In the genomic region with DNA sequence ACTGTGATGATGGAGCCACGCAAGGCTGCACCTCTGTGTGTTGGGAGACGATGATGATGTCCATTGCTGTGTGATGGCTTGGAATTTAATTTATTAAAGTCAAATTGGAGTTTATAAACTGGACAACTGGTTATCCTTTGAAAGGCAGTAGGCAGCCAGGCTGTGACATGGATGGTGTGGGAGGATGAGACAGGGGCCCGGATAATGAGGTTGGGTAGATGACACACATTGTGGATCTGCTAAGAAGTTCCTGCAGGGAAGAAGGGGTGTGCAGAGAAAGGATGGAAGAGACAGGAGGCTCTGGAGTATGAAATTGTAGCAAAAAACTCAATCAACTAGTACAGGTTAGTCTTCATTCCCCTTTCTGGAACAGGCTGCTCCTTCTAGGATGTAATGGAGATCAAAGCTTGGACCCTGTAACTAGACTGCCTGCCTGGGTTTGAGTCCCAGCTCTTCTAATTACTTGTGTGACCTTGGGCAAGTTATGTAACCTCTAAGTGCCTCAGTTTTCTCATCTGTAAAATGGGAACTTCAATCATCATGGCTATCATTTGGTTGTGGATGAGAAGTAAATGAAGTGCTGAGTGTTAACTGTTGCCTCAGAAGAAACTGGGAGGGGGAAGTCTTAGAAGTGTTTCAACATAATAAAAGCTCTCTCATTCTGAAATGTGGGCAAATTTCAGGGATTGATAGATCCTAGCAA, we compare ENCODE assay signal across 21 cellular contexts. TPM values are rescaled to one million over a fixed set of nuclear protein-coding genes. Genes with fewer than 3 reads are reported as not detected.
"Had no signal": no experiment of that assay in that cellular context is flagged by ENCODE, and none has a peak within 500 bp of the region (broad histone marks: within the 10 kb centered on the region; RNA-seq: fewer than 3 reads in every experiment).

No MANE protein-coding gene starts in this region.

- H3K9me3 ChIP-seq: body of pancreas, colonic mucosa, left ventricle myocardium inferior, prostate gland had no signal

- ATAC-seq: activated CD4-positive, CD25-positive, alpha-beta regulatory T cell treated with anti-CD3 and anti-CD28 coated beads, Interleukin-2, amount 50 U/mL, for 24 hours; body of pancreas; foreskin keratinocyte; natural killer cell treated with Interleukin-12 subunit alpha and Interleukin-12 subunit beta and Interleukin-15 and Interleukin-18, amount 100 ng/mL, for 72 hours; right cardiac atrium; stimulated activated naive CD8-positive, alpha-beta T cell treated with anti-CD3 and anti-CD28 coated beads, Interleukin-15, Interleukin-2, amounts not matched to agents 100 U/mL and 50 U/mL, for 24 hours had no signal

- DNase-seq: activated CD8-positive, alpha-beta memory T cell treated with anti-CD3 and anti-CD28 coated beads for 24 hours; activated effector memory CD4-positive, alpha-beta T cell treated with Interleukin-2 at 50 U/mL for 16 hours; amygdala; body of pancreas; central memory CD4-positive, alpha-beta T cell; colonic mucosa; effector CD4-positive, alpha-beta T cell; foreskin keratinocyte; glutamatergic neuron; left ventricle myocardium inferior; right cardiac atrium; small intestine; stimulated activated CD4-positive, alpha-beta T cell treated with anti-CD3 and anti-CD28 coated beads, Interleukin-4, amount 100 ng/mL, for 24 hours; stimulated activated naive CD8-positive, alpha-beta T cell treated with anti-CD3 and anti-CD28 coated beads, Interleukin-15, Interleukin-2, amounts not matched to agents 100 U/mL and 50 U/mL, for 24 hours; SW 1271; T1000; trophoblast cell had no signal

- H3K9me3 Mint-ChIP-seq: memory B cell; natural killer cell treated with Interleukin-12 subunit alpha and Interleukin-12 subunit beta and Interleukin-15 and Interleukin-18, amount 100 ng/mL, for 72 hours had no signal

- H3K4me3 ChIP-seq: body of pancreas, colonic mucosa, prostate gland had no signal

- H3K27me3 Mint-ChIP-seq: memory B cell; natural killer cell treated with Interleukin-12 subunit alpha and Interleukin-12 subunit beta and Interleukin-15 and Interleukin-18, amount 100 ng/mL, for 72 hours had no signal

- H3K4me3 Mint-ChIP-seq: memory B cell; natural killer cell treated with Interleukin-12 subunit alpha and Interleukin-12 subunit beta and Interleukin-15 and Interleukin-18, amount 100 ng/mL, for 72 hours had no signal

- H3K27me3 ChIP-seq: body of pancreas, colonic mucosa, foreskin keratinocyte had no signal

- H3K27ac Mint-ChIP-seq: memory B cell had no signal

- H3K27ac ChIP-seq: foreskin keratinocyte, prostate gland had no signal

- H3K4me1 ChIP-seq: colonic mucosa, foreskin keratinocyte had no signal

RNA-seq across cellular contexts. Expression of a gene that starts 31.7 kb away (rescaled TPM):
- total RNA-seq: natural killer cell treated with Interleukin-12 subunit alpha and Interleukin-12 subunit beta and Interleukin-15 and Interleukin-18, amount 100 ng/mL, for 72 hours had no signal
